13 cellular contexts compared by ENCODE assay signal in genomic region chr5:126599499-126599898, GRCh38. TPM values are rescaled to one million over a fixed set of nuclear protein-coding genes. Genes with fewer than 3 reads are reported as not detected.
DNase-seq lines count a peak whose midpoint lies in the region; ATAC-seq, FAIRE-seq and TF ChIP-seq lines count a peak whose summit lies in the region.
"Had no signal": no experiment of that assay in that cellular context is flagged by ENCODE, and none has a peak within 500 bp of the region (broad histone marks: within the 10 kb centered on the region; RNA-seq: fewer than 3 reads in every experiment).

No MANE protein-coding gene starts in this region.

- H3K27ac ChIP-seq in 22Rv1, result peak overlapping the region; percentile 91
- peak overlapping the region; percentile 35 for H3K27ac ChIP-seq in HUES48 (ENCODE audit: low read depth, low read length)
- peak overlapping the region; percentile 85 for H3K27ac ChIP-seq in colonic mucosa
- peak overlapping the region; percentile 43 to 79 for H3K27ac ChIP-seq in mucosa of rectum (ENCODE audit: low read depth in 2 of 2, low read length in 2 of 2)

- H3K36me3 ChIP-seq in HUES48 (ENCODE audit: control insufficient read depth, insufficient read depth, low read length) (peaks cover 15% of the 10 kb centered on the region), colonic mucosa (no peaks in the 10 kb centered on the region), mucosa of rectum (ENCODE audit: control insufficient read depth in 2 of 2, insufficient read depth in 2 of 2, low read length in 2 of 2) (peaks cover 5 to 11% of the 10 kb centered on the region in 2 donors)
- H3K36me3 ChIP-seq: uterus had no signal

- no peak for TF ChIP-seq CTCF in 22Rv1 (IDR thresholded peaks at IDR 0.05)
- no peak for TF ChIP-seq CTCF in colonic mucosa (IDR thresholded peaks at IDR 0.05)
- TF ChIP-seq CTCF in D721Med (IDR thresholded peaks at IDR 0.05; ENCODE audit: insufficient read depth, missing control alignments), result no peak

- DNase-seq in colonic mucosa (no peak), NCI-H1417 (lab: John Stamatoyannopoulos, UW) (no peak), D721Med (ENCODE audit: insufficient read length, low spot score) (no peak), NCI-H69 (lab: John Stamatoyannopoulos, UW) (no peak)
- DNase-seq: NCI-H146; NCI-H345; stimulated activated naive CD4-positive, alpha-beta T cell; uterus had no signal

- peaks cover 30% of the 10 kb centered on the region for H3K4me1 ChIP-seq in HUES48 (ENCODE audit: control insufficient read depth, insufficient read depth, low read length)
- peaks cover 3% of the 10 kb centered on the region for H3K4me1 ChIP-seq in colonic mucosa
- peaks cover 9 to 13% of the 10 kb centered on the region in 2 donors for H3K4me1 ChIP-seq in mucosa of rectum (ENCODE audit: control insufficient read depth in 2 of 2, insufficient read depth in 2 of 2, low read length in 2 of 2)

- no peak for ATAC-seq in HG03097 (IDR thresholded peaks at IDR 0.05; ENCODE audit: low FRiP score, unreplicated experiment)

- intact Hi-C loops in colonic mucosa (cut with DNase I), result loop anchor here (5.0 kb wide), 1 partner anchor 257 kb away; no protein-coding TSS in a partner anchor

- H3K4me3 ChIP-seq in HUES48 (ENCODE audit: low read depth, low read length) (no peak overlapping the region), colonic mucosa (no peak overlapping the region), mucosa of rectum (ENCODE audit: low read length in 2 of 2) (no peak overlapping the region)
- H3K4me3 ChIP-seq: uterus had no signal

- H3K9me3 ChIP-seq in HUES48 (ENCODE audit: control insufficient read depth, insufficient read depth, low read length) (no peaks in the 10 kb centered on the region), colonic mucosa (no peaks in the 10 kb centered on the region), mucosa of rectum (ENCODE audit: control insufficient read depth in 2 of 2, low read length in 2 of 2) (no peaks in the 10 kb centered on the region)
- H3K9me3 ChIP-seq: uterus had no signal

- FAIRE-seq in D721Med (lab: Jason Lieb, UNC), result no peak
- FAIRE-seq: small intestine had no signal

- peak overlapping the region; percentile 31; the same call in 1 of the 2 replicates for H3K9ac ChIP-seq in HUES48 (ENCODE audit: low read depth, low read length)
- H3K9ac ChIP-seq in colonic mucosa (ENCODE audit: low read depth in 2 of 2, low read length in 2 of 2), result no peak overlapping the region
- H3K9ac ChIP-seq in mucosa of rectum (ENCODE audit: low read depth in 1 of 2, low read length in 2 of 2), result no peak overlapping the region

- H3K27me3 ChIP-seq in HUES48 (ENCODE audit: control insufficient read depth, insufficient read depth, low read length), result no peaks in the 10 kb centered on the region
- H3K27me3 ChIP-seq in colonic mucosa, result no peaks in the 10 kb centered on the region
- H3K27me3 ChIP-seq in mucosa of rectum (ENCODE audit: control insufficient read depth in 2 of 2, insufficient read depth in 2 of 2, low read length in 2 of 2), result no peaks in the 10 kb centered on the region
- H3K27me3 ChIP-seq: uterus had no signal

RNA-seq across cellular contexts. Expression of gene PHAX, which starts 1.2 kb away (rescaled TPM):
- 10 to 100 TPM; 36.4 to 36.6 TPM for total RNA-seq in colonic mucosa

RNA-seq across cellular contexts. Expression of gene ALDH7A1, which starts 4.5 kb away (rescaled TPM):
- 10 to 100 TPM; 49.2 to 75.7 TPM for total RNA-seq in colonic mucosa

Comparison
In these comparisons a context has a peak if more than half of its experiments do, and no peak if none do; other contexts are left out.
1. H3K27ac ChIP-seq: peak in every context shown above with its lines; median percentile 91 in 22Rv1; 85 in colonic mucosa; 61 in mucosa of rectum; 35 in HUES48.